Comparison of ENCODE assay signal across 17 cellular contexts in the genomic region with DNA sequence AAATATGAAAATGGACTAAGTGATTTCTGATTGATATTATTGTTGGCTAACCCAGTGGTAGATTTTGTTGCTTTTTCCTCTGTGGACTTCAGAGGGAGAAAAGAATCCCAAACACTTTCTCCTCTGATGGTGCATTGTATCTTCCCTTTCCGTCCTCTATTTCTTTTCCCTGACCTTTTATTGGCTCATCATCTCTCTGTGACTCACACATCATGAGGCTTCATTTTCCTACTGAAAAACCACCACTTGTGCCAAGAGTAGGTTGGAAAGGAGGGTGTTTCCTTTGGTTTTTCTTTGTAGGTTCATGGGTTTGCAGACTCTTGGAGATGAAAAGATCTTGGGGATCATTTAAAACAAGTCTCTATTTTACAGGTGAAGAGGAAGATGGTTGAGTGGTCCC.
DNase-seq lines count a peak whose midpoint lies in the region; ATAC-seq and TF ChIP-seq lines count a peak whose summit lies in the region.
"Had no signal": no experiment of that assay in that cellular context is flagged by ENCODE, and none has a peak within 500 bp of the region (broad histone marks: within the 10 kb centered on the region; RNA-seq: fewer than 3 reads in every experiment).

No MANE protein-coding gene starts in this region.

- H3K4me3 Mint-ChIP-seq in activated naive CD4-positive, alpha-beta T cell treated with anti-CD3 and anti-CD28 coated beads, Interleukin-2, amount 10 ng/mL, durations not matched to agents 7 days and 5 days = no peak overlapping the region
- H3K4me3 Mint-ChIP-seq: activated CD4-positive, alpha-beta memory T cell treated with anti-CD3 and anti-CD28 coated beads, Interleukin-2, amount 10 ng/mL, durations not matched to agents 7 days and 5 days; naive B cell had no signal

- in situ Hi-C loops in IMR-90 (cut with MboI; ENCODE audit: low sequenced_read_pairs) = no loop called here

- no peak for TF ChIP-seq CTCF in IMR-90 (conservative IDR thresholded peaks at IDR 0.05; ENCODE audit: low read depth, low read length)
- TF ChIP-seq CTCF in coronary artery (IDR thresholded peaks at IDR 0.05) = no peak

- no peak overlapping the region for H3K23ac ChIP-seq in IMR-90 (ENCODE audit: low read depth, low read length)
- no peak overlapping the region for H3K23ac ChIP-seq in neuronal stem cell (ENCODE audit: low read depth, low read length, poor library complexity)

- H3K4me2 ChIP-seq in IMR-90 (ENCODE audit: low read depth, low read length) (no peak overlapping the region), neuronal stem cell (ENCODE audit: insufficient read depth, low read length, poor library complexity, severe bottlenecking) (no peak overlapping the region)
- H3K4me2 ChIP-seq: smooth muscle cell had no signal

- H3K4me3 ChIP-seq in IMR-90 (ENCODE audit: insufficient read depth, low read depth, low read length) (no peak overlapping the region), coronary artery (no peak overlapping the region), neuronal stem cell (ENCODE audit: low read length in 2 of 2) (no peak overlapping the region)
- H3K4me3 ChIP-seq: dorsolateral prefrontal cortex, smooth muscle cell, upper lobe of right lung had no signal

- H2AK9ac ChIP-seq in IMR-90 (replicated peaks; ENCODE audit: low read depth, low read length, poor library complexity) = no peak overlapping the region

- H3K79me1 ChIP-seq in IMR-90 (ENCODE audit: low read depth in 1 of 2, low read length in 2 of 2) = no peaks in the 10 kb centered on the region
- H3K79me1 ChIP-seq in neuronal stem cell (ENCODE audit: low read depth, low read length) = no peaks in the 10 kb centered on the region

- peaks cover 2% of the 10 kb centered on the region for H3K9me3 Mint-ChIP-seq in activated naive CD4-positive, alpha-beta T cell treated with anti-CD3 and anti-CD28 coated beads, Interleukin-2, amount 10 ng/mL, durations not matched to agents 7 days and 5 days
- H3K9me3 Mint-ChIP-seq: activated CD4-positive, alpha-beta memory T cell treated with anti-CD3 and anti-CD28 coated beads, Interleukin-2, amount 10 ng/mL, durations not matched to agents 7 days and 5 days had no signal

- intact Hi-C loops in IMR-90 (cut with micrococcal nuclease) = loop anchor here (10.0 kb wide), 1 partner anchor 279 kb away; no protein-coding TSS in a partner anchor

- dilution Hi-C loops in IMR-90 (cut with HindIII; ENCODE audit: low sequenced_read_pairs, unreplicated experiment) = no loop called here

- H3K9me3 ChIP-seq in IMR-90 (ENCODE audit: control insufficient read depth, insufficient read depth, low read length) = no peaks in the 10 kb centered on the region
- no peaks in the 10 kb centered on the region for H3K9me3 ChIP-seq in neuronal stem cell (replicated peaks in 1 of 2; ENCODE audit: control insufficient read depth in 2 of 2, insufficient read depth in 1 of 2, low read depth in 1 of 2, low read length in 2 of 2)
- H3K9me3 ChIP-seq: upper lobe of right lung had no signal

- H3K9ac ChIP-seq in IMR-90 (ENCODE audit: low read depth, low read length) (no peak overlapping the region), neuronal stem cell (ENCODE audit: low read depth, low read length, poor library complexity) (no peak overlapping the region)

- H2BK5ac ChIP-seq in IMR-90 (ENCODE audit: low read depth, low read length, poor library complexity, severe bottlenecking) (no peak overlapping the region), neuronal stem cell (ENCODE audit: low read length) (no peak overlapping the region)

- no peaks in the 10 kb centered on the region for H3K9me1 ChIP-seq in IMR-90 (ENCODE audit: insufficient read depth, low read length)

- no TSS peak for BruUV-seq in IMR-90 (replicated peaks; lab: Mats Ljungman, UMichigan)

- H2AK5ac ChIP-seq in IMR-90 (ENCODE audit: low read depth, low read length) = no peak overlapping the region
- H2AK5ac ChIP-seq in neuronal stem cell (ENCODE audit: low read depth, low read length) = no peak overlapping the region

- H3K36me3 ChIP-seq in IMR-90 (ENCODE audit: control insufficient read depth, insufficient read depth, low read length) (no peaks in the 10 kb centered on the region), neuronal stem cell (replicated peaks in 1 of 2; ENCODE audit: control insufficient read depth in 2 of 2, insufficient read depth in 2 of 2, low read length in 2 of 2) (no peaks in the 10 kb centered on the region)
- H3K36me3 ChIP-seq: upper lobe of right lung had no signal

- POLR2A ChIA-PET in IMR-90 (lab: Charles Lee; ENCODE audit: unreplicated experiment) = no interaction called here

- no peak for TF ChIP-seq POLR2A in IMR-90 (IDR thresholded peaks at IDR 0.05; ENCODE audit: low read depth, low read length)

- H3K27ac Mint-ChIP-seq in activated naive CD4-positive, alpha-beta T cell treated with anti-CD3 and anti-CD28 coated beads, Interleukin-2, amount 10 ng/mL, durations not matched to agents 7 days and 5 days = no peak overlapping the region
- H3K27ac Mint-ChIP-seq: activated CD4-positive, alpha-beta memory T cell treated with anti-CD3 and anti-CD28 coated beads, Interleukin-2, amount 10 ng/mL, durations not matched to agents 7 days and 5 days; naive B cell had no signal

- H3K4me1 ChIP-seq in IMR-90 (ENCODE audit: control insufficient read depth, insufficient read depth, low read length) (peaks cover 4% of the 10 kb centered on the region), neuronal stem cell (ENCODE audit: control insufficient read depth in 2 of 2, insufficient read depth in 1 of 2, low read depth in 1 of 2, low read length in 2 of 2) (peaks cover 0 to 10% of the 10 kb centered on the region in 2 donors)
- H3K4me1 ChIP-seq: upper lobe of right lung had no signal

- DNase-seq in A172 (ENCODE audit: low spot score) = peak; percentile 76
- peak; percentile 76 for DNase-seq in IMR-90
- no peak for DNase-seq in coronary artery (ENCODE audit: low spot score)
- DNase-seq in kidney tubule cell (ENCODE audit: low spot score) = peak; percentile 47
- no peak for DNase-seq in SHP77 (lab: John Stamatoyannopoulos, UW)
- no peak for DNase-seq in neuronal stem cell (ENCODE audit: low spot score)
- DNase-seq in activated naive CD4-positive, alpha-beta T cell treated with anti-CD3 and anti-CD28 coated beads, Interleukin-2, amount 10 ng/mL, durations not matched to agents 7 days and 5 days = no peak
- DNase-seq: activated CD4-positive, alpha-beta memory T cell treated with anti-CD3 and anti-CD28 coated beads, Interleukin-2, amount 10 ng/mL, durations not matched to agents 7 days and 5 days; activated gamma-delta T cell treated with Interleukin-2 at 50 U/mL for 16 hours; dorsolateral prefrontal cortex; Karpas-422; naive B cell; NCI-H2081 treated with DMSO at 0.1 percent for 48 hours; T-helper 2 cell; upper lobe of right lung had no signal

- H2AFZ ChIP-seq in IMR-90 (replicated peaks; ENCODE audit: low read length, poor library complexity) = no peak overlapping the region
- no peak overlapping the region for H2AFZ ChIP-seq in neuronal stem cell (ENCODE audit: low read length)

- no peak overlapping the region for H4K8ac ChIP-seq in IMR-90 (ENCODE audit: low read depth in 2 of 2, low read length in 2 of 2)
- H4K8ac ChIP-seq in neuronal stem cell (ENCODE audit: low read depth, low read length) = no peak overlapping the region

- no CpG with 5 or more reads among the region's 1 CpG for WGBS in IMR-90 (ENCODE audit: extremely low coverage in 2 of 2, insufficient read length in 1 of 2), 2 experiments
- no CpG with 5 or more reads among the region's 1 CpG for WGBS in neuronal stem cell (ENCODE audit: extremely low coverage in 2 of 2, insufficient read length in 2 of 2, insufficient replicate concordance in 1 of 2), 2 donors

- no peak overlapping the region for H4K5ac ChIP-seq in IMR-90 (ENCODE audit: low read depth, low read length)

- TF ChIP-seq RAD21 in IMR-90 (IDR thresholded peaks at IDR 0.05; ENCODE audit: low read length) = no peak

- no peaks in the 10 kb centered on the region for H3K27me3 ChIP-seq in IMR-90 (ENCODE audit: control insufficient read depth, insufficient read depth, low read length)
- no peaks in the 10 kb centered on the region for H3K27me3 ChIP-seq in neuronal stem cell (ENCODE audit: control insufficient read depth in 3 of 3, insufficient read depth in 3 of 3, low read depth in 1 of 3, low read length in 3 of 3)
- H3K27me3 ChIP-seq: dorsolateral prefrontal cortex, upper lobe of right lung had no signal

- H2BK12ac ChIP-seq in neuronal stem cell (ENCODE audit: low read length) = no peak overlapping the region

- no peaks in the 10 kb centered on the region for H3K27me3 Mint-ChIP-seq in activated naive CD4-positive, alpha-beta T cell treated with anti-CD3 and anti-CD28 coated beads, Interleukin-2, amount 10 ng/mL, durations not matched to agents 7 days and 5 days
- H3K27me3 Mint-ChIP-seq: activated CD4-positive, alpha-beta memory T cell treated with anti-CD3 and anti-CD28 coated beads, Interleukin-2, amount 10 ng/mL, durations not matched to agents 7 days and 5 days; naive B cell had no signal

- H3K36me3 Mint-ChIP-seq in activated naive CD4-positive, alpha-beta T cell treated with anti-CD3 and anti-CD28 coated beads, Interleukin-2, amount 10 ng/mL, durations not matched to agents 7 days and 5 days = no peaks in the 10 kb centered on the region
- H3K36me3 Mint-ChIP-seq: naive B cell had no signal

- no peak overlapping the region for H3K56ac ChIP-seq in IMR-90 (ENCODE audit: extremely low read depth, insufficient read depth, low read length)

- CTCF ChIA-PET in IMR-90 (lab: Yijun Ruan, JAX) = no interaction called here
- CTCF ChIA-PET in activated naive CD4-positive, alpha-beta T cell treated with anti-CD3 and anti-CD28 coated beads, Interleukin-2, amount 10 ng/mL, durations not matched to agents 7 days and 5 days (lab: Charles Lee) = no interaction called here

- H3K27ac ChIP-seq in IMR-90 (ENCODE audit: insufficient read depth, low read length) (no peak overlapping the region), coronary artery (peak overlapping the region; percentile 56 to 76), neuronal stem cell (replicated peaks; ENCODE audit: low read length) (no peak overlapping the region)
- H3K27ac ChIP-seq: upper lobe of right lung had no signal

- H2BK15ac ChIP-seq in IMR-90 (ENCODE audit: low read depth, low read length) (no peak overlapping the region), neuronal stem cell (ENCODE audit: low read length) (no peak overlapping the region)

- H2BK120ac ChIP-seq in IMR-90 (ENCODE audit: low read depth, low read length) = no peak overlapping the region
- no peak overlapping the region for H2BK120ac ChIP-seq in neuronal stem cell (ENCODE audit: low read depth, low read length)

- H4K91ac ChIP-seq in IMR-90 (ENCODE audit: insufficient read depth, low read depth, low read length) = no peak overlapping the region
- no peak overlapping the region for H4K91ac ChIP-seq in neuronal stem cell (ENCODE audit: low read depth, low read length, poor library complexity)

- H3K14ac ChIP-seq in IMR-90 (replicated peaks; ENCODE audit: low read depth, low read length) = no peak overlapping the region
- no peak overlapping the region for H3K14ac ChIP-seq in neuronal stem cell (ENCODE audit: low read length)

- no peaks in the 10 kb centered on the region for H3K4me1 Mint-ChIP-seq in activated naive CD4-positive, alpha-beta T cell treated with anti-CD3 and anti-CD28 coated beads, Interleukin-2, amount 10 ng/mL, durations not matched to agents 7 days and 5 days
- H3K4me1 Mint-ChIP-seq: activated CD4-positive, alpha-beta memory T cell treated with anti-CD3 and anti-CD28 coated beads, Interleukin-2, amount 10 ng/mL, durations not matched to agents 7 days and 5 days; naive B cell had no signal

- ATAC-seq in IMR-90 (ENCODE audit: low read depth) (no peak), GM18502 (IDR thresholded peaks at IDR 0.05; ENCODE audit: poor library complexity, unreplicated experiment) (no peak)

- H4K20me1 ChIP-seq in IMR-90 (ENCODE audit: insufficient read depth, low read length) = no peaks in the 10 kb centered on the region

- H3K18ac ChIP-seq in IMR-90 (ENCODE audit: low read depth, low read length) (peak overlapping the region; percentile 25; the same call in 1 of the 2 replicates), neuronal stem cell (ENCODE audit: low read length) (no peak overlapping the region)

- no peak overlapping the region for H2BK20ac ChIP-seq in IMR-90 (ENCODE audit: low read depth, low read length)

- H3K4ac ChIP-seq in IMR-90 (ENCODE audit: low read depth, low read length) (no peak overlapping the region), neuronal stem cell (ENCODE audit: low read length) (no peak overlapping the region)

Comparison
In these comparisons a context has a peak if more than half of its experiments do, and no peak if none do; other contexts are left out.
1. DNase-seq: peak in A172 (single experiment), IMR-90 (single experiment) and kidney tubule cell (single experiment); none in coronary artery (single experiment), SHP77 (0 of 2), neuronal stem cell (single experiment) and activated naive CD4-positive, alpha-beta T cell treated with anti-CD3 and anti-CD28 coated beads, Interleukin-2, amount 10 ng/mL, durations not matched to agents 7 days and 5 days (single experiment).
2. H3K27ac ChIP-seq: peak in coronary artery (2 of 2); none in IMR-90 (single experiment) and neuronal stem cell (single experiment).